Comparison of ENCODE assay signal across 8 cellular contexts in the genomic region with DNA sequence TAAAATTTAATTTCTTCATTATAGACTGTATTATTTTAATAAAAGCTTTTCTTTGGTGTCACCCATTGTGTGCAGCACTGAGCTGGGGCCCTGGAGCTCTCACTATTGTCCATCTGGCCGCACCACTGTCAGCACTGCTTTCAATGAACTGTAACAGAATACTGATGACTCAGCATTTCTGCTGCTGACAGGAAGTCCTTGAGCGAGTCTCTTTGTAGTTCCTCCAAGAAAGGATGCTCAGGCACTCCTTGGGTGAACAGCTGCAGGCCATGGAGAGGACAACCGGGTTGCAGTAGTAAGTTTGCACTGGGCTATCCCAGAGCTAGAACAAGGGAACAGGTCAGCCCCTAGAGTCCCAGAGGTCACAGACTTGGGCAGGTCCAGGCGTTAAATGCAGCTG.
A peak's percentile ranks its signal among the peaks of the same experiment; 100 is the strongest.
DNase-seq lines count a peak whose midpoint lies in the region; ATAC-seq, FAIRE-seq and TF ChIP-seq lines count a peak whose summit lies in the region.

No MANE protein-coding gene starts in this region.

- H3K36me3 ChIP-seq in keratinocyte (ENCODE audit: control insufficient read depth in 2 of 2, extremely low read depth in 1 of 2, insufficient read depth in 2 of 2, low read length in 2 of 2) (no peaks in the 10 kb centered on the region), suprapubic skin (no peaks in the 10 kb centered on the region)

- H3K27ac ChIP-seq in keratinocyte (ENCODE audit: control insufficient read depth, insufficient read depth, low read length) (peak overlapping the region; percentile 22), suprapubic skin (no peak overlapping the region)

- no peaks in the 10 kb centered on the region for H3K9me1 ChIP-seq in keratinocyte (ENCODE audit: control insufficient read depth, extremely low read depth, insufficient read depth, low read length)

- H3K79me2 ChIP-seq in keratinocyte (ENCODE audit: control insufficient read depth, insufficient read depth, low read length): no peaks in the 10 kb centered on the region

- H3K9me3 ChIP-seq in keratinocyte (ENCODE audit: control insufficient read depth, low read depth, low read length): no peaks in the 10 kb centered on the region
- H3K9me3 ChIP-seq in suprapubic skin: no peaks in the 10 kb centered on the region

- H3K27me3 ChIP-seq in keratinocyte (ENCODE audit: control insufficient read depth, extremely low read depth, insufficient read depth, low read length) (no peaks in the 10 kb centered on the region), suprapubic skin (no peaks in the 10 kb centered on the region)

- H2AFZ ChIP-seq in keratinocyte (ENCODE audit: control insufficient read depth, low read length): no peak overlapping the region

- dilution Hi-C loops in keratinocyte (cut with MboI; ENCODE audit: extremely low pct_ligation_motif_present, low sequenced_read_pairs): no loop called here

- no peak overlapping the region for H3K4me3 ChIP-seq in keratinocyte (ENCODE audit: control insufficient read depth in 2 of 3, extremely low read depth in 1 of 3, insufficient read depth in 2 of 3, low read depth in 1 of 3, low read length in 3 of 3)
- no peak overlapping the region for H3K4me3 ChIP-seq in suprapubic skin

- TF ChIP-seq CTCF in keratinocyte (optimal IDR thresholded peaks at IDR 0.05 in 1 of 3, IDR thresholded peaks at IDR 0.05 in 1 of 3, conservative IDR thresholded peaks at IDR 0.05 in 1 of 3; ENCODE audit: extremely low read depth in 1 of 3, insufficient read depth in 2 of 3, low read length in 3 of 3) (no peak), suprapubic skin (IDR thresholded peaks at IDR 0.05) (no peak)

- H3K4me2 ChIP-seq in keratinocyte (ENCODE audit: control insufficient read depth, extremely low read depth, insufficient read depth, low read depth, low read length): peak overlapping the region; percentile 54

- no peak overlapping the region for H3K9ac ChIP-seq in keratinocyte (ENCODE audit: control insufficient read depth, extremely low read depth, insufficient read depth, low read length)

- no peak for FAIRE-seq in keratinocyte (lab: Jason Lieb, UNC)

- no peak for TF ChIP-seq EP300 in suprapubic skin (IDR thresholded peaks at IDR 0.05)

- H4K20me1 ChIP-seq in keratinocyte (ENCODE audit: control insufficient read depth, extremely low read depth, insufficient read depth, low read length): no peaks in the 10 kb centered on the region

- H3K4me1 ChIP-seq in keratinocyte (ENCODE audit: control insufficient read depth, extremely low read depth, insufficient read depth, low read length) (peaks cover 9% of the 10 kb centered on the region), suprapubic skin (peaks cover 28% of the 10 kb centered on the region)

- 53% methylated on average over 4 of the region's 4 CpGs for WGBS in suprapubic skin

- DNase-seq in SK-N-DZ (ENCODE audit: low spot score): peak; percentile 36
- DNase-seq in keratinocyte (ENCODE audit: low read depth, low spot score): no peak
- no peak for DNase-seq in suprapubic skin (ENCODE audit: low spot score in 2 of 2)
- no peak for DNase-seq in GM19238 (ENCODE audit: insufficient read length, low spot score)
- DNase-seq in NCI-H2107 (lab: John Stamatoyannopoulos, UW): no peak
- no peak for DNase-seq in NCI-H2171 treated with DMSO at 0.1 percent for 48 hours (lab: John Stamatoyannopoulos, UW)

- ATAC-seq in GM18858 (IDR thresholded peaks at IDR 0.05; ENCODE audit: unreplicated experiment) (peak; percentile 39), HG02840 (IDR thresholded peaks at IDR 0.05; ENCODE audit: low FRiP score, unreplicated experiment) (peak; percentile 43)

- no peak for TF ChIP-seq POLR2A in suprapubic skin (IDR thresholded peaks at IDR 0.05)
